In genomic region chrX:104165894-104166734, GRCh38 we compare ENCODE assay signal across 8 cellular contexts. TPM values are rescaled to one million over a fixed set of nuclear protein-coding genes. Genes with fewer than 3 reads are reported as not detected.
DNase-seq lines count a peak whose midpoint lies in the region; ATAC-seq and FAIRE-seq lines count a peak whose summit lies in the region.

FAM199X (plus strand) TSS chrX:104166453; CDS start chrX:104166786, 333 bp downstream.

- H3K27me3 ChIP-seq in endocrine pancreas (ENCODE audit: control insufficient read depth, insufficient read depth, low read length) = no peaks in the 10 kb centered on the region

- H3K9me3 ChIP-seq in endocrine pancreas (ENCODE audit: control insufficient read depth, low read length) = no peaks in the 10 kb centered on the region
- H3K9me3 ChIP-seq in mesodermal cell (ENCODE audit: control insufficient read depth, low read length) = no peaks in the 10 kb centered on the region

- peak within 1 kb of the TSS; percentile 75 for H3K4me3 ChIP-seq in endocrine pancreas (ENCODE audit: control insufficient read depth, insufficient read depth, low read length)
- H3K4me3 ChIP-seq in mesodermal cell (ENCODE audit: extremely low read depth, insufficient read depth, low read length, poor library complexity, severe bottlenecking) = peak within 1 kb of the TSS; percentile 63

- peak within 1 kb of the TSS; percentile 16 for H3K27ac ChIP-seq in mesodermal cell (ENCODE audit: low read depth, low read length, severe bottlenecking)

- H3K9ac ChIP-seq in endocrine pancreas (ENCODE audit: control insufficient read depth, insufficient read depth, low read length) = peak within 1 kb of the TSS; percentile 77

- no peaks in the 10 kb centered on the region for H3K27me3 Mint-ChIP-seq in activated CD8-positive, alpha-beta memory T cell treated with anti-CD3 and anti-CD28 coated beads, Interleukin-2, amount 10 ng/mL, durations not matched to agents 7 days and 5 days

- no peak for FAIRE-seq in HTR-8/SVneo (lab: Jason Lieb, UNC)

- 0 to 1% methylated on average over 12 to 19 of the region's 71 CpGs for WGBS in mesodermal cell (ENCODE audit: insufficient coverage in 2 of 2), 2 experiments

- H3K9me3 Mint-ChIP-seq in activated CD8-positive, alpha-beta memory T cell treated with anti-CD3 and anti-CD28 coated beads, Interleukin-2, amount 10 ng/mL, durations not matched to agents 7 days and 5 days (ENCODE audit: low read depth) = no peaks in the 10 kb centered on the region

- no peaks in the 10 kb centered on the region for H3K36me3 ChIP-seq in endocrine pancreas (ENCODE audit: control insufficient read depth, insufficient read depth, low read length)
- peaks cover 13% of the 10 kb centered on the region for H3K36me3 ChIP-seq in mesodermal cell (ENCODE audit: control insufficient read depth, insufficient read depth, low read length)

- H3K36me3 Mint-ChIP-seq in activated CD8-positive, alpha-beta memory T cell treated with anti-CD3 and anti-CD28 coated beads, Interleukin-2, amount 10 ng/mL, durations not matched to agents 7 days and 5 days = peaks cover 1% of the 10 kb centered on the region

- H3K4me3 Mint-ChIP-seq in activated CD8-positive, alpha-beta memory T cell treated with anti-CD3 and anti-CD28 coated beads, Interleukin-2, amount 10 ng/mL, durations not matched to agents 7 days and 5 days = peak within 1 kb of the TSS; percentile 76

- peak; percentile 90 for DNase-seq in D341Med (ENCODE audit: low spot score)
- peak; percentile 46 for DNase-seq in HTR-8/SVneo (ENCODE audit: insufficient read length, low spot score)
- peak; percentile 85 for DNase-seq in NOMO-1 treated with DMSO at 0.1 percent for 48 hours (lab: John Stamatoyannopoulos, UW; ENCODE audit: unreplicated experiment)
- DNase-seq in activated CD8-positive, alpha-beta memory T cell treated with anti-CD3 and anti-CD28 coated beads, Interleukin-2, amount 10 ng/mL, durations not matched to agents 7 days and 5 days = peak; percentile 89
- DNase-seq in stimulated activated CD8-positive, alpha-beta memory T cell treated with anti-CD3 and anti-CD28 coated beads, Interleukin-15, amount 100 ng/mL, for 24 hours (ENCODE audit: low read depth) = peak; percentile 57

- ATAC-seq in GM21381 (IDR thresholded peaks at IDR 0.05; ENCODE audit: unreplicated experiment) = peak; percentile 96
- ATAC-seq in activated CD8-positive, alpha-beta memory T cell treated with anti-CD3 and anti-CD28 coated beads, Interleukin-2, amount 10 ng/mL, durations not matched to agents 7 days and 5 days = peak; percentile 96

- peaks cover 32% of the 10 kb centered on the region for H3K4me1 Mint-ChIP-seq in activated CD8-positive, alpha-beta memory T cell treated with anti-CD3 and anti-CD28 coated beads, Interleukin-2, amount 10 ng/mL, durations not matched to agents 7 days and 5 days

- H3K4me1 ChIP-seq in endocrine pancreas (ENCODE audit: control insufficient read depth, insufficient read depth, low read length) = peaks cover 7% of the 10 kb centered on the region
- H3K4me1 ChIP-seq in mesodermal cell (ENCODE audit: control insufficient read depth, insufficient read depth, low read length, poor library complexity, severe bottlenecking) = no peaks in the 10 kb centered on the region

- peak within 1 kb of the TSS; percentile 82 for H3K27ac Mint-ChIP-seq in activated CD8-positive, alpha-beta memory T cell treated with anti-CD3 and anti-CD28 coated beads, Interleukin-2, amount 10 ng/mL, durations not matched to agents 7 days and 5 days

- CTCF ChIA-PET in activated CD8-positive, alpha-beta memory T cell treated with anti-CD3 and anti-CD28 coated beads, Interleukin-2, amount 10 ng/mL, durations not matched to agents 7 days and 5 days (lab: Charles Lee) = interaction anchor here (0.9 to 2.7 kb wide), 4 partner anchors 9 to 55 kb away, joined by 3 to 14 read pairs (median 4); partner anchors contain the start of gene SLC25A53

RNA-seq across cellular contexts. Expression of gene FAM199X, which starts in this region (rescaled TPM):
- total RNA-seq in activated CD8-positive, alpha-beta memory T cell treated with anti-CD3 and anti-CD28 coated beads, Interleukin-2, amount 10 ng/mL, durations not matched to agents 7 days and 5 days = 10 to 100 TPM; 11.9 to 12.1 TPM
- 16.3 TPM for polyA plus RNA-seq in mesodermal cell (2013, experiment 1 of 2)
- polyA plus RNA-seq in mesodermal cell (2013, experiment 2 of 2) = 16.1 TPM

Comparison
In these comparisons a context has a peak if more than half of its experiments do, and no peak if none do; other contexts are left out.
1. Peak in every context shown above with its lines: DNase-seq, ATAC-seq, H3K4me3 ChIP-seq and H3K27ac ChIP-seq.